Comparison of ENCODE assay signal across 24 cellular contexts in genomic region chr13:97302611-97303010, GRCh38.
DNase-seq lines count a peak whose midpoint lies in the region; ATAC-seq and TF ChIP-seq lines count a peak whose summit lies in the region.
"Had no signal": no experiment of that assay in that cellular context is flagged by ENCODE, and none has a peak within 500 bp of the region (broad histone marks: within the 10 kb centered on the region; RNA-seq: fewer than 3 reads in every experiment).

No MANE protein-coding gene starts in this region.

- H3K4me1 ChIP-seq in esophagus squamous epithelium (peaks cover 11 to 72% (median 51%) of the 10 kb centered on the region in 3 donors), left lung (peaks cover 6 to 7% of the 10 kb centered on the region in 2 donors), upper lobe of right lung (peaks cover 37% of the 10 kb centered on the region)

- H3K4me1 Mint-ChIP-seq in activated T-helper 2 cell treated with anti-CD3 and anti-CD28 coated beads, Interferon-gamma antibody, Interleukin-2, Interleukin-4, amounts not matched to agents 10 μg/mL and 5 μg/mL and 100 μg/mL, durations not matched to agents 14 hours and 24 hours and 36 hours (ENCODE audit: low read depth), result peaks cover 5% of the 10 kb centered on the region

- no peaks in the 10 kb centered on the region for H3K9me3 Mint-ChIP-seq in activated T-helper 2 cell treated with anti-CD3 and anti-CD28 coated beads, Interferon-gamma antibody, Interleukin-2, Interleukin-4, amounts not matched to agents 10 μg/mL and 5 μg/mL and 100 μg/mL, durations not matched to agents 14 hours and 24 hours and 36 hours
- H3K9me3 Mint-ChIP-seq: activated naive CD8-positive, alpha-beta T cell treated with anti-CD3 and anti-CD28 coated beads for 36 hours; naive thymus-derived CD8-positive, alpha-beta T cell; stimulated activated naive CD8-positive, alpha-beta T cell treated with anti-CD3 and anti-CD28 coated beads, Interleukin-15, amount 100 ng/mL, for 72 hours; T-helper 2 cell treated with Interferon-gamma antibody and Interleukin-4, amounts not matched to agents 5 μg/mL and 100 μg/mL, for 36 hours had no signal

- H3K27ac ChIP-seq in esophagus squamous epithelium (peak overlapping the region; percentile 15 to 69 (median 38)), left lung (peak overlapping the region; percentile 43 to 46), upper lobe of right lung (peak overlapping the region; percentile 18)
- H3K27ac ChIP-seq: parathyroid adenoma, uterus had no signal

- TF ChIP-seq POLR2A in esophagus squamous epithelium (IDR thresholded peaks at IDR 0.05), result no peak

- peaks cover 1% of the 10 kb centered on the region for H3K36me3 Mint-ChIP-seq in activated T-helper 2 cell treated with anti-CD3 and anti-CD28 coated beads, Interferon-gamma antibody, Interleukin-2, Interleukin-4, amounts not matched to agents 10 μg/mL and 5 μg/mL and 100 μg/mL, durations not matched to agents 14 hours and 24 hours and 36 hours (ENCODE audit: low read depth)

- TF ChIP-seq CTCF in esophagus squamous epithelium (IDR thresholded peaks at IDR 0.05) (no peak), left lung (IDR thresholded peaks at IDR 0.05) (no peak), upper lobe of right lung (IDR thresholded peaks at IDR 0.05) (no peak)

- H3K9me3 ChIP-seq in esophagus squamous epithelium, result no peaks in the 10 kb centered on the region
- H3K9me3 ChIP-seq in left lung, result no peaks in the 10 kb centered on the region
- no peaks in the 10 kb centered on the region for H3K9me3 ChIP-seq in upper lobe of right lung
- H3K9me3 ChIP-seq: uterus had no signal

- peak; percentile 78 for ATAC-seq in Right ventricle myocardium inferior
- ATAC-seq in left lung, result peak; percentile 41
- ATAC-seq in upper lobe of right lung, result peak; percentile 37
- ATAC-seq: activated CD4-positive, CD25-positive, alpha-beta regulatory T cell treated with anti-CD3 and anti-CD28 coated beads, Interleukin-2, amount 50 U/mL, for 24 hours; naive thymus-derived CD8-positive, alpha-beta T cell; stimulated activated naive CD8-positive, alpha-beta T cell treated with anti-CD3 and anti-CD28 coated beads, Interleukin-15, amount 100 ng/mL, for 72 hours had no signal

- H3K27ac Mint-ChIP-seq in activated T-helper 2 cell treated with anti-CD3 and anti-CD28 coated beads, Interferon-gamma antibody, Interleukin-2, Interleukin-4, amounts not matched to agents 10 μg/mL and 5 μg/mL and 100 μg/mL, durations not matched to agents 14 hours and 24 hours and 36 hours, result no peak overlapping the region
- H3K27ac Mint-ChIP-seq: activated naive CD8-positive, alpha-beta T cell treated with anti-CD3 and anti-CD28 coated beads for 36 hours; naive thymus-derived CD8-positive, alpha-beta T cell; stimulated activated naive CD8-positive, alpha-beta T cell treated with anti-CD3 and anti-CD28 coated beads, Interleukin-15, amount 100 ng/mL, for 72 hours; T-helper 2 cell treated with Interferon-gamma antibody and Interleukin-4, amounts not matched to agents 5 μg/mL and 100 μg/mL, for 36 hours had no signal

- no peaks in the 10 kb centered on the region for H3K27me3 Mint-ChIP-seq in activated T-helper 2 cell treated with anti-CD3 and anti-CD28 coated beads, Interferon-gamma antibody, Interleukin-2, Interleukin-4, amounts not matched to agents 10 μg/mL and 5 μg/mL and 100 μg/mL, durations not matched to agents 14 hours and 24 hours and 36 hours (ENCODE audit: low read depth)
- H3K27me3 Mint-ChIP-seq: activated naive CD8-positive, alpha-beta T cell treated with anti-CD3 and anti-CD28 coated beads for 36 hours; naive thymus-derived CD8-positive, alpha-beta T cell; stimulated activated naive CD8-positive, alpha-beta T cell treated with anti-CD3 and anti-CD28 coated beads, Interleukin-15, amount 100 ng/mL, for 72 hours had no signal

- intact Hi-C loops in Right ventricle myocardium inferior (cut with DNase I) (loop anchor here (5.0 kb wide), 1 partner anchor 35 kb away; no protein-coding TSS in a partner anchor), cardiac septum (cut with DNase I) (no loop called here), esophagus squamous epithelium (cut with DNase I) (no loop called here), left lung (cut with DNase I) (no loop called here), upper lobe of right lung (cut with DNase I) (no loop called here)
- intact Hi-C loops in activated T-helper 2 cell treated with anti-CD3 and anti-CD28 coated beads, Interferon-gamma antibody, Interleukin-2, Interleukin-4, amounts not matched to agents 10 μg/mL and 5 μg/mL and 100 μg/mL, durations not matched to agents 14 hours and 24 hours and 36 hours (cut with micrococcal nuclease), result no loop called here

- no peak overlapping the region for H3K4me3 Mint-ChIP-seq in activated T-helper 2 cell treated with anti-CD3 and anti-CD28 coated beads, Interferon-gamma antibody, Interleukin-2, Interleukin-4, amounts not matched to agents 10 μg/mL and 5 μg/mL and 100 μg/mL, durations not matched to agents 14 hours and 24 hours and 36 hours (ENCODE audit: low read depth)
- H3K4me3 Mint-ChIP-seq: activated naive CD8-positive, alpha-beta T cell treated with anti-CD3 and anti-CD28 coated beads for 36 hours; naive thymus-derived CD8-positive, alpha-beta T cell; stimulated activated naive CD8-positive, alpha-beta T cell treated with anti-CD3 and anti-CD28 coated beads, Interleukin-15, amount 100 ng/mL, for 72 hours; T-helper 2 cell treated with Interferon-gamma antibody and Interleukin-4, amounts not matched to agents 5 μg/mL and 100 μg/mL, for 36 hours had no signal

- H3K4me3 ChIP-seq in esophagus squamous epithelium, result no peak overlapping the region
- no peak overlapping the region for H3K4me3 ChIP-seq in left lung
- H3K4me3 ChIP-seq in upper lobe of right lung, result no peak overlapping the region
- H3K4me3 ChIP-seq: coronary artery, lung, skin epidermis, uterus had no signal

- WGBS in esophagus squamous epithelium, 2 donors, result 19 to 20% methylated on average over 3 of the region's 3 CpGs

- no peaks in the 10 kb centered on the region for H3K36me3 ChIP-seq in esophagus squamous epithelium
- H3K36me3 ChIP-seq in left lung, result no peaks in the 10 kb centered on the region
- no peaks in the 10 kb centered on the region for H3K36me3 ChIP-seq in upper lobe of right lung
- H3K36me3 ChIP-seq: uterus had no signal

- H3K27me3 ChIP-seq in esophagus squamous epithelium (no peaks in the 10 kb centered on the region), left lung (no peaks in the 10 kb centered on the region), upper lobe of right lung (no peaks in the 10 kb centered on the region)
- H3K27me3 ChIP-seq: uterus had no signal

- DNase-seq in Right ventricle myocardium inferior (ENCODE audit: missing footprints) (no peak), cardiac septum (ENCODE audit: low spot score) (no peak), esophagus squamous epithelium (lab: John Stamatoyannopoulos, UW) (no peak), left lung (no peak), upper lobe of right lung (no peak), NCI-H526 (lab: John Stamatoyannopoulos, UW) (no peak), HUDEP-2 (lab: John Stamatoyannopoulos, UW; ENCODE audit: unreplicated experiment in 76 of 76) (no peak)
- no peak for DNase-seq in activated T-helper 2 cell treated with anti-CD3 and anti-CD28 coated beads, Interferon-gamma antibody, Interleukin-2, Interleukin-4, amounts not matched to agents 10 μg/mL and 5 μg/mL and 100 μg/mL, durations not matched to agents 14 hours and 24 hours and 36 hours (ENCODE audit: low spot score)
- DNase-seq: activated CD8-positive, alpha-beta memory T cell treated with anti-CD3 and anti-CD28 coated beads for 24 hours; activated naive CD8-positive, alpha-beta T cell treated with anti-CD3 and anti-CD28 coated beads for 36 hours; Calu3; GOT3; naive thymus-derived CD8-positive, alpha-beta T cell; NCI-H2171; OCI-M1; stimulated activated CD4-positive, alpha-beta T cell treated with anti-CD3 and anti-CD28 coated beads, Interleukin-2, amount 100 ng/mL, for 48 hours; stimulated activated naive CD8-positive, alpha-beta T cell treated with anti-CD3 and anti-CD28 coated beads, Interleukin-15, amount 100 ng/mL, for 72 hours; uterus had no signal
